Comparison of ENCODE assay signal across 5 cellular contexts in the genomic region with DNA sequence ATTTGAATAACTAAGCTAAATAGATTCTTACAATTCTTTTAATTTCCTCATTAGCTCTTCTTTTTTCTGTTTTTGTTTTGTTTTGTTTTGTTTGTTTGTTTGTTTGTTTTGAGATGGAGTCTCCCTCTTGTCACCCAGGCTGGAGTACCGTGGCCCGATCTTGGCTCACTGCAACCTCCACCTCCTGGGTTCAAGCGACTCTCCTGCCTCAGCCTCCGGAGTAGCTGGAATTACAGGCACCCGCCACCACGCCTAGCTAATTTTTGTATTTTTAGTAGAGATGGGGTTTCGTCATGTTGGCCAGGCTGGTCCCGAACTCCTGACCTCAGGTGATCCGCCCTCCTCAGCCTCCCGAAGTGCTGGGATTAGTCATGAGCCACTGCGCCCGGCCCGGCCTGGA.
DNase-seq lines count a peak whose midpoint lies in the region; ATAC-seq lines count a peak whose summit lies in the region.
"Not testable (repeated sequence)": the region's sequence is repeated elsewhere in the genome, so short reads cannot be mapped to it uniquely, and the experiment has no call there.

No MANE protein-coding gene starts in this region.

- H3K4me1 Mint-ChIP-seq in T-helper 17 cell, result not testable (repeated sequence)

- intact Hi-C loops in Right ventricle myocardium inferior (cut with DNase I); posterior vena cava (cut with DNase I): not testable (repeated sequence)

- not testable (repeated sequence) for H3K9me3 ChIP-seq in T-helper 17 cell (ENCODE audit: control insufficient read depth, low read length, poor library complexity, severe bottlenecking)

- peak overlapping the region; percentile 75 for H3K27ac Mint-ChIP-seq in T-helper 17 cell

- not testable (repeated sequence) for DNase-seq in T-helper 17 cell
- peak; percentile 60 for DNase-seq in Right ventricle myocardium inferior (ENCODE audit: missing footprints)
- peak; percentile 35 for DNase-seq in islet precursor cell
- DNase-seq in mesenteric fat pad (ENCODE audit: low spot score), result peak; percentile 65
- peak; percentile 55 for DNase-seq in posterior vena cava (ENCODE audit: low spot score)

- H3K36me3 Mint-ChIP-seq in T-helper 17 cell (ENCODE audit: low read depth), result not testable (repeated sequence)

- H3K27me3 Mint-ChIP-seq in T-helper 17 cell, result not testable (repeated sequence)

- not testable (repeated sequence) for H3K4me3 Mint-ChIP-seq in T-helper 17 cell

- ATAC-seq in T-helper 17 cell, Right ventricle myocardium inferior: not testable (repeated sequence)
